ENCODE assay signal across 14 cellular contexts in genomic region chr13:106530209-106530906, GRCh38. TPM values are rescaled to one million over a fixed set of nuclear protein-coding genes. Genes with fewer than 3 reads are reported as not detected.
DNase-seq lines count a peak whose midpoint lies in the region; TF ChIP-seq lines count a peak whose summit lies in the region.
"Had no signal": no experiment of that assay in that cellular context is flagged by ENCODE, and none has a peak within 500 bp of the region (broad histone marks: within the 10 kb centered on the region; RNA-seq: fewer than 3 reads in every experiment).

No MANE protein-coding gene starts in this region.

- H3K4me1 ChIP-seq in breast epithelium: peaks cover 3 to 8% of the 10 kb centered on the region in 2 donors
- H3K4me1 ChIP-seq in CD4-positive, alpha-beta memory T cell (ENCODE audit: insufficient read depth, low read length): peaks cover 24% of the 10 kb centered on the region

- H3K9me3 ChIP-seq in breast epithelium: no peaks in the 10 kb centered on the region
- H3K9me3 ChIP-seq in CD4-positive, alpha-beta memory T cell (ENCODE audit: control insufficient read depth in 1 of 2, low read length in 2 of 2): no peaks in the 10 kb centered on the region
- H3K9me3 ChIP-seq: SJSA1, spleen had no signal

- CTCF ChIA-PET in activated CD4-positive, alpha-beta T cell treated with anti-CD3 and anti-CD28 coated beads, Interleukin-2, amount 10 ng/mL, durations not matched to agents 7 days and 5 days (lab: Charles Lee): interaction anchor here (0.6 kb wide), 1 partner anchor 480 kb away, joined by 5 read pairs; no protein-coding TSS in a partner anchor
- CTCF ChIA-PET in CD4-positive, alpha-beta memory T cell (lab: Charles Lee; ENCODE audit: partially characterized antibody): interaction anchor here (0.7 kb wide), 1 partner anchor 21 kb away, joined by 3 read pairs; no protein-coding TSS in a partner anchor

- H3K9me3 Mint-ChIP-seq in activated CD4-positive, alpha-beta T cell treated with anti-CD3 and anti-CD28 coated beads, Interleukin-2, amount 10 ng/mL, durations not matched to agents 7 days and 5 days: no peaks in the 10 kb centered on the region
- H3K9me3 Mint-ChIP-seq in CD4-positive, alpha-beta memory T cell: no peaks in the 10 kb centered on the region
- H3K9me3 Mint-ChIP-seq: activated naive CD4-positive, alpha-beta T cell treated with anti-CD3 and anti-CD28 coated beads, Interleukin-2, amount 50 U/mL, for 72 hours had no signal

- TF ChIP-seq POLR2A in breast epithelium (IDR thresholded peaks at IDR 0.05): no peak

- no peak for TF ChIP-seq CTCF in LNCaP clone FGC (IDR thresholded peaks at IDR 0.05; ENCODE audit: control insufficient read depth, extremely low read depth, insufficient read depth)
- no peak for TF ChIP-seq CTCF in breast epithelium (IDR thresholded peaks at IDR 0.05)
- TF ChIP-seq CTCF in kidney epithelial cell (IDR thresholded peaks at IDR 0.05; ENCODE audit: insufficient read depth, low read length, poor library complexity, severe bottlenecking): no peak

- no peaks in the 10 kb centered on the region for H3K36me3 Mint-ChIP-seq in activated CD4-positive, alpha-beta T cell treated with anti-CD3 and anti-CD28 coated beads, Interleukin-2, amount 10 ng/mL, durations not matched to agents 7 days and 5 days (ENCODE audit: low read depth)
- peaks cover 0 to 2% of the 10 kb centered on the region in 2 donors for H3K36me3 Mint-ChIP-seq in CD4-positive, alpha-beta memory T cell
- H3K36me3 Mint-ChIP-seq: activated naive CD4-positive, alpha-beta T cell treated with anti-CD3 and anti-CD28 coated beads, Interleukin-2, amount 50 U/mL, for 72 hours had no signal

- POLR2A ChIA-PET in activated CD4-positive, alpha-beta T cell treated with anti-CD3 and anti-CD28 coated beads, Interleukin-2, amount 10 ng/mL, durations not matched to agents 7 days and 5 days (lab: Charles Lee): no interaction called here
- POLR2A ChIA-PET in CD4-positive, alpha-beta memory T cell (lab: Charles Lee; ENCODE audit: partially characterized antibody): no interaction called here

- no peak overlapping the region for H3K4me3 Mint-ChIP-seq in activated CD4-positive, alpha-beta T cell treated with anti-CD3 and anti-CD28 coated beads, Interleukin-2, amount 10 ng/mL, durations not matched to agents 7 days and 5 days
- no peak overlapping the region for H3K4me3 Mint-ChIP-seq in CD4-positive, alpha-beta memory T cell

- peak overlapping the region; percentile 31 for H3K4me3 ChIP-seq in LNCaP clone FGC (ENCODE audit: low read depth, low read length)
- H3K4me3 ChIP-seq in breast epithelium: peak overlapping the region in 2 of 3 donors; percentile 0 to 51
- peak overlapping the region; percentile 81 for H3K4me3 ChIP-seq in kidney epithelial cell (ENCODE audit: low read depth, low read length)
- H3K4me3 ChIP-seq in skeletal muscle cell (ENCODE audit: low read depth, low read length): peak overlapping the region; percentile 73
- H3K4me3 ChIP-seq in CD4-positive, alpha-beta memory T cell (ENCODE audit: low read length in 2 of 2): no peak overlapping the region
- H3K4me3 ChIP-seq: SJSA1 had no signal

- H3K27ac Mint-ChIP-seq in activated CD4-positive, alpha-beta T cell treated with anti-CD3 and anti-CD28 coated beads, Interleukin-2, amount 10 ng/mL, durations not matched to agents 7 days and 5 days: no peak overlapping the region
- no peak overlapping the region for H3K27ac Mint-ChIP-seq in CD4-positive, alpha-beta memory T cell
- H3K27ac Mint-ChIP-seq: activated naive CD4-positive, alpha-beta T cell treated with anti-CD3 and anti-CD28 coated beads, Interleukin-2, amount 50 U/mL, for 72 hours had no signal

- peak overlapping the region; percentile 50 to 66 for H3K27ac ChIP-seq in breast epithelium
- H3K27ac ChIP-seq in CD4-positive, alpha-beta memory T cell (ENCODE audit: low read depth, low read length): no peak overlapping the region
- H3K27ac ChIP-seq: SJSA1, spleen had no signal

- H3K4me1 Mint-ChIP-seq in activated CD4-positive, alpha-beta T cell treated with anti-CD3 and anti-CD28 coated beads, Interleukin-2, amount 10 ng/mL, durations not matched to agents 7 days and 5 days: peaks cover 11% of the 10 kb centered on the region
- H3K4me1 Mint-ChIP-seq in CD4-positive, alpha-beta memory T cell: peaks cover 8 to 15% (median 14%) of the 10 kb centered on the region in 4 donors

- peaks cover 51% of the 10 kb centered on the region for H3K27me3 Mint-ChIP-seq in activated CD4-positive, alpha-beta T cell treated with anti-CD3 and anti-CD28 coated beads, Interleukin-2, amount 10 ng/mL, durations not matched to agents 7 days and 5 days
- H3K27me3 Mint-ChIP-seq in CD4-positive, alpha-beta memory T cell: peaks cover 30 to 48% of the 10 kb centered on the region in 2 donors

- H3K27me3 ChIP-seq in breast epithelium (no peaks in the 10 kb centered on the region), kidney epithelial cell (ENCODE audit: control insufficient read depth, insufficient read depth, low read length) (no peaks in the 10 kb centered on the region)
- H3K27me3 ChIP-seq in CD4-positive, alpha-beta memory T cell (ENCODE audit: insufficient read depth, low read length): peaks cover 8% of the 10 kb centered on the region

- peak; percentile 76 for DNase-seq in LNCaP clone FGC (ENCODE audit: low read depth)
- no peak for DNase-seq in breast epithelium (ENCODE audit: low spot score in 2 of 2)
- no peak for DNase-seq in kidney epithelial cell (ENCODE audit: low read depth)
- DNase-seq in skeletal muscle cell (ENCODE audit: low read depth): no peak
- no peak for DNase-seq in activated CD4-positive, alpha-beta T cell treated with anti-CD3 and anti-CD28 coated beads, Interleukin-2, amount 10 ng/mL, durations not matched to agents 7 days and 5 days
- DNase-seq in NCI-H2029 (lab: John Stamatoyannopoulos, UW): no peak
- no peak for DNase-seq in NCI-H2227 treated with DMSO at 0.1 percent for 48 hours (lab: John Stamatoyannopoulos, UW)
- no peak for DNase-seq in CD4-positive, alpha-beta memory T cell
- DNase-seq: activated CD4-positive, alpha-beta T cell treated with anti-CD3 and anti-CD28 coated beads for 4 hours; IMR-90; NCI-H345; spleen had no signal

- intact Hi-C loops in breast epithelium (cut with DNase I; ENCODE audit: low total_unique reads): no loop called here
- intact Hi-C loops in CD4-positive, alpha-beta memory T cell (cut with micrococcal nuclease): loop anchor here (10.0 kb wide), 1 partner anchor 1396 kb away; no protein-coding TSS in a partner anchor

- H3K36me3 ChIP-seq in breast epithelium (no peaks in the 10 kb centered on the region), kidney epithelial cell (ENCODE audit: control insufficient read depth, insufficient read depth, low read length) (no peaks in the 10 kb centered on the region)
- no peaks in the 10 kb centered on the region for H3K36me3 ChIP-seq in CD4-positive, alpha-beta memory T cell (ENCODE audit: insufficient read depth, low read length)
- H3K36me3 ChIP-seq: SJSA1, spleen had no signal

RNA-seq across cellular contexts. Expression of gene EFNB2, which starts 5.1 kb away (rescaled TPM):
- total RNA-seq in breast epithelium: 10 to 100 TPM in 2 of 3 donors, 1 to 10 TPM in 1; 9.4 to 15.7 (median 15.2) TPM
- 42.1 and 46.3 TPM in 2 replicates for total RNA-seq in kidney epithelial cell
- under 1 TPM; 0.04 to 0.10 TPM for total RNA-seq in activated CD4-positive, alpha-beta T cell treated with anti-CD3 and anti-CD28 coated beads, Interleukin-2, amount 10 ng/mL, durations not matched to agents 7 days and 5 days
- under 1 TPM; 0.25 to 0.38 TPM for total RNA-seq in CD4-positive, alpha-beta memory T cell
- under 1 TPM in 1 of 2 donors, not detected in 1; 0.05 TPM for polyA plus RNA-seq in CD4-positive, alpha-beta memory T cell
- total RNA-seq: activated naive CD4-positive, alpha-beta T cell treated with anti-CD3 and anti-CD28 coated beads, Interleukin-2, amount 50 U/mL, for 72 hours had no signal

RNA-seq across cellular contexts. Expression of gene ARGLU1, which starts 37.6 kb away (rescaled TPM):
- total RNA-seq in breast epithelium: 100 to 1,000 TPM; 122 to 181 (median 136) TPM
- 50.1 and 58.4 TPM in 2 replicates for total RNA-seq in kidney epithelial cell
- total RNA-seq in activated CD4-positive, alpha-beta T cell treated with anti-CD3 and anti-CD28 coated beads, Interleukin-2, amount 10 ng/mL, durations not matched to agents 7 days and 5 days: 100 to 1,000 TPM; 119 to 132 TPM
- total RNA-seq in CD4-positive, alpha-beta memory T cell: 100 to 1,000 TPM; 229 to 252 TPM
- polyA plus RNA-seq in CD4-positive, alpha-beta memory T cell: 10 to 100 TPM; 35.4 to 37.7 TPM

Comparison
In these comparisons a context has a peak if more than half of its experiments do, and no peak if none do; other contexts are left out.
1. H3K4me3 ChIP-seq: peak in LNCaP clone FGC (single experiment), breast epithelium (2 of 3), kidney epithelial cell (single experiment) and skeletal muscle cell (single experiment); none in CD4-positive, alpha-beta memory T cell (0 of 2).
2. RNA of gene EFNB2, which starts 5.1 kb away (total RNA-seq): 42.1 to 46.3 TPM in kidney epithelial cell and 9.4 to 15.7 TPM in breast epithelium; 0.25 to 0.38 TPM in CD4-positive, alpha-beta memory T cell and 0.04 to 0.10 TPM in activated CD4-positive, alpha-beta T cell treated with anti-CD3 and anti-CD28 coated beads, Interleukin-2, amount 10 ng/mL, durations not matched to agents 7 days and 5 days; every median in the first group is over 4 times any median in the second.